In the genomic region with DNA sequence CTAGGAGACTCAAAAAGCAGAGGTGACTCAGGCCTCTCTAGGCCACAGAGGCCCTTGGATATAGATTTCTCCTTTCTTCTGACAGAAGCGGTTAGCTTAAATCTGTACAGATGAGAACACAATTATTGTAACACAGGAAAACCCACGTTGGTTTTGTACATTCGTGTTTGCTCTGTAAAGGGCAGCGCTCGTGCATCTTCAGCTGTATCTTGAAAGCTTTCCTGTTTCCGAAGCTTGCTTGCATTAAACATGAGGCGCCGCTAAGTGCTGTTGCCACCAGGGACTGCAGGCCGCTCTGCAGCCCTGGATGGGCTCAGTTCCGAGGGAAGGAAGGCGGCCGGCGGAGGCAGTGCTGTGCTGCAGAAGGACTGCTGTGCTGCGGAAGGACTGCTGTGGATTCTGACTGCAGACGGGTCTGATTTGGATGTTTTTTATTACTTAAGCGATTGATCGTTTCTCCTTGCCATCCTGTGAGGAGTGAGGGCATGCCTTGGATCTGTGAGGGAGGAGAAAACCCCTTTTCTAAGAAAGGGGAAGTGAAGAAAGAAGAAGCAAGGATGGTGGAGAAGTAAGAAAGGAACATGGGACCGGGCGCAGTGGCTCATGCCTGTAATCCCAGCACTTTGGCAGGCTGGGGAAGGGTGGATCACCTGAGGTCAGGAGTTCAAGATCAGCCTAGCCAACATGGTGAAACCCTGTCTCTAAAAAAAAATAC, we compare ENCODE assay signal across 8 cellular contexts. TPM values are rescaled to one million over a fixed set of nuclear protein-coding genes. Genes with fewer than 3 reads are reported as not detected.
DNase-seq lines count a peak whose midpoint lies in the region; ATAC-seq and TF ChIP-seq lines count a peak whose summit lies in the region.
"Had no signal": no experiment of that assay in that cellular context is flagged by ENCODE, and none has a peak within 500 bp of the region (broad histone marks: within the 10 kb centered on the region; RNA-seq: fewer than 3 reads in every experiment).

No MANE protein-coding gene starts in this region.

- peak; percentile 85 for DNase-seq in GM23338 (ENCODE audit: low spot score)
- no peak for DNase-seq in lower lobe of right lung
- no peak for DNase-seq in NCI-H1694 (lab: John Stamatoyannopoulos, UW)
- no peak for DNase-seq in activated CD4-positive, CD25-positive, alpha-beta regulatory T cell (lab: John Stamatoyannopoulos, UW)

- no peaks in the 10 kb centered on the region for H4K20me1 ChIP-seq in GM23338 (replicated peaks; ENCODE audit: insufficient read depth)

- H3K9me3 ChIP-seq in lower lobe of right lung, result no peaks in the 10 kb centered on the region

- 0 out of 2 replicates have a peak, but pooled peaks cover 2% of the 10 kb centered on the region for H3F3A ChIP-seq in GM23338 (replicated peaks; ENCODE audit: low read depth)

- H3K27me3 ChIP-seq in GM23338 (ENCODE audit: insufficient read depth), result no peaks in the 10 kb centered on the region
- no peaks in the 10 kb centered on the region for H3K27me3 ChIP-seq in lower lobe of right lung (ENCODE audit: low read depth)

- no peak overlapping the region for H3K27ac Mint-ChIP-seq in GM23338
- H3K27ac Mint-ChIP-seq in activated T-helper 17 cell treated with anti-CD3 and anti-CD28 coated beads, Interleukin-2, amount 50 U/mL, for 72 hours, result peak overlapping the region; percentile 30

- H3K36me3 ChIP-seq in GM23338 (ENCODE audit: insufficient read depth), result no peaks in the 10 kb centered on the region
- H3K36me3 ChIP-seq in lower lobe of right lung, result no peaks in the 10 kb centered on the region

- peak; percentile 94 for ATAC-seq in GM23338
- no peak for ATAC-seq in activated T-helper 17 cell treated with anti-CD3 and anti-CD28 coated beads, Interleukin-2, amount 50 U/mL, for 72 hours (replicated peaks)
- peak; percentile 35 to 53 for ATAC-seq in lower lobe of right lung
- no peak for ATAC-seq in HG03521 (IDR thresholded peaks at IDR 0.05; ENCODE audit: unreplicated experiment)

- 0 out of 3 replicates have a peak overlapping the region, but pooled peaks have one; percentile 15 for H3K4me3 Mint-ChIP-seq in GM23338
- no peak overlapping the region for H3K4me3 Mint-ChIP-seq in activated T-helper 17 cell treated with anti-CD3 and anti-CD28 coated beads, Interleukin-2, amount 50 U/mL, for 72 hours

- H3K36me3 Mint-ChIP-seq in GM23338 (ENCODE audit: low read depth), result no peaks in the 10 kb centered on the region
- H3K36me3 Mint-ChIP-seq in activated T-helper 17 cell treated with anti-CD3 and anti-CD28 coated beads, Interleukin-2, amount 50 U/mL, for 72 hours (ENCODE audit: low read depth), result no peaks in the 10 kb centered on the region

- TF ChIP-seq CTCF in GM12872 (IDR thresholded peaks at IDR 0.05; ENCODE audit: insufficient read depth, low read depth, low read length) (peak; percentile 31), GM23338 (conservative IDR thresholded peaks at IDR 0.05; ENCODE audit: low read depth in 2 of 2) (peak; percentile 43), lower lobe of right lung (IDR thresholded peaks at IDR 0.05) (no peak)

- intact Hi-C loops in lower lobe of right lung (cut with DNase I), result no loop called here

- H3K4me1 Mint-ChIP-seq in GM23338, result peaks cover 18% of the 10 kb centered on the region
- peaks cover 5% of the 10 kb centered on the region for H3K4me1 Mint-ChIP-seq in activated T-helper 17 cell treated with anti-CD3 and anti-CD28 coated beads, Interleukin-2, amount 50 U/mL, for 72 hours

- H3K79me2 ChIP-seq in GM23338 (replicated peaks; ENCODE audit: insufficient read depth), result no peaks in the 10 kb centered on the region

- H3K4me2 ChIP-seq in GM23338, result no peak overlapping the region

- no peaks in the 10 kb centered on the region for H3K9me2 ChIP-seq in GM23338 (ENCODE audit: insufficient read depth)

- 0 out of 2 replicates have a peak overlapping the region, but pooled peaks have one; percentile 42 for H3K27ac ChIP-seq in GM23338 (ENCODE audit: low read depth)
- H3K27ac ChIP-seq in lower lobe of right lung, result no peak overlapping the region
- H3K27ac ChIP-seq: epithelial cell of prostate had no signal

- peak overlapping the region; percentile 83 for H2AFZ ChIP-seq in GM23338

- H3K4me1 ChIP-seq in GM23338 (ENCODE audit: insufficient read depth) (peaks cover 9% of the 10 kb centered on the region), lower lobe of right lung (peaks cover 6% of the 10 kb centered on the region)

- H3K4me3 ChIP-seq in GM23338 (no peak overlapping the region), lower lobe of right lung (no peak overlapping the region)

- H3K9me3 Mint-ChIP-seq in GM23338, result no peaks in the 10 kb centered on the region
- no peaks in the 10 kb centered on the region for H3K9me3 Mint-ChIP-seq in activated T-helper 17 cell treated with anti-CD3 and anti-CD28 coated beads, Interleukin-2, amount 50 U/mL, for 72 hours

- peaks cover 8% of the 10 kb centered on the region for H3K27me3 Mint-ChIP-seq in GM23338 (ENCODE audit: insufficient read depth, low read depth, poor library complexity)
- H3K27me3 Mint-ChIP-seq in activated T-helper 17 cell treated with anti-CD3 and anti-CD28 coated beads, Interleukin-2, amount 50 U/mL, for 72 hours, result peaks cover 35% of the 10 kb centered on the region

TF ChIP-seq in GM23338, 12 proteins besides CTCF, POLR2A, EP300 and RAD21:
- no peak for TF ChIP-seq EZH2 (IDR thresholded peaks at IDR 0.05; ENCODE audit: low read depth, unreplicated experiment)
- no peak for TF ChIP-seq ZNF331 (CRISPR knock-in tag; IDR thresholded peaks at IDR 0.05; ENCODE audit: low read depth)
- TF ChIP-seq JUNB (IDR thresholded peaks at IDR 0.05; ENCODE audit: unreplicated experiment), result no peak
- TF ChIP-seq CREB1 (CRISPR knock-in tag; IDR thresholded peaks at IDR 0.05; ENCODE audit: low read depth), result no peak
- 0 out of 2 replicates have a peak, but pooled peaks have one; percentile 13 for TF ChIP-seq NANOG (IDR thresholded peaks at IDR 0.05; ENCODE audit: borderline replicate concordance)
TF ChIP-seq in GM23338: peak in this region for 1.

RNA-seq across cellular contexts. Expression of gene FHIP2A, which starts 53.4 kb away (rescaled TPM):
- total RNA-seq in GM23338 (2014; rRNA removed; shearing (Covaris generic)), result 11.8 and 13.7 TPM in 2 replicates
- polyA plus RNA-seq in GM23338 (2016; fragmentation: Nextera tagmentation; extraction: Ambion mirVana), result 6.1 and 6.7 TPM in 2 replicates
- 10 to 100 TPM; 22.8 to 31.2 TPM for total RNA-seq in activated T-helper 17 cell treated with anti-CD3 and anti-CD28 coated beads, Interleukin-2, amount 50 U/mL, for 72 hours
- 23.6 TPM for total RNA-seq in lower lobe of right lung

Comparison
In these comparisons a context has a peak if more than half of its experiments do, and no peak if none do; other contexts are left out.
1. ATAC-seq: peak in GM23338 (single experiment) and lower lobe of right lung (2 of 2); none in activated T-helper 17 cell treated with anti-CD3 and anti-CD28 coated beads, Interleukin-2, amount 50 U/mL, for 72 hours (single experiment) and HG03521 (single experiment).